Comparison of ENCODE assay signal across 9 cellular contexts in genomic region chr11:103681855-103682254, GRCh38.
DNase-seq lines count a peak whose midpoint lies in the region; ATAC-seq and TF ChIP-seq lines count a peak whose summit lies in the region.
"Had no signal": no experiment of that assay in that cellular context is flagged by ENCODE, and none has a peak within 500 bp of the region (broad histone marks: within the 10 kb centered on the region; RNA-seq: fewer than 3 reads in every experiment).

No MANE protein-coding gene starts in this region.

- H3K27ac Mint-ChIP-seq in glutamatergic neuron (ENCODE audit: unreplicated experiment): peak overlapping the region; percentile 4
- H3K27ac Mint-ChIP-seq: naive B cell had no signal

- DNase-seq in glutamatergic neuron (peak; percentile 21), NCI-H1417 (lab: John Stamatoyannopoulos, UW) (no peak), NCI-H526 (lab: John Stamatoyannopoulos, UW) (no peak), 8988T (no peak), NCI-H1105 treated with DMSO at 0.1 percent for 48 hours (lab: John Stamatoyannopoulos, UW) (no peak)

- no peak overlapping the region for H3K4me3 Mint-ChIP-seq in glutamatergic neuron (ENCODE audit: unreplicated experiment)

- H3K4me1 Mint-ChIP-seq in glutamatergic neuron (ENCODE audit: low read depth, unreplicated experiment): peaks cover 16% of the 10 kb centered on the region

- H3K36me3 Mint-ChIP-seq in glutamatergic neuron (ENCODE audit: unreplicated experiment): no peaks in the 10 kb centered on the region
- H3K36me3 Mint-ChIP-seq: naive B cell had no signal

- TF ChIP-seq CTCF in glutamatergic neuron (IDR thresholded peaks at IDR 0.05; ENCODE audit: partially characterized antibody, unreplicated experiment): no peak

- ATAC-seq in GM18868 (IDR thresholded peaks at IDR 0.05; ENCODE audit: unreplicated experiment) (peak; percentile 13), GM21576 (IDR thresholded peaks at IDR 0.05; ENCODE audit: unreplicated experiment) (peak; percentile 17), HG03439 (IDR thresholded peaks at IDR 0.05; ENCODE audit: unreplicated experiment) (peak; percentile 18)

- H3K27me3 Mint-ChIP-seq in glutamatergic neuron (ENCODE audit: unreplicated experiment): peaks cover 2% of the 10 kb centered on the region

- H3K9me3 Mint-ChIP-seq in glutamatergic neuron (ENCODE audit: unreplicated experiment): peaks cover 1% of the 10 kb centered on the region
